17 cellular contexts compared by ENCODE assay signal in genomic region chr10:74916283-74916682, GRCh38.
"Had no signal": no experiment of that assay in that cellular context is flagged by ENCODE, and none has a peak within 500 bp of the region (broad histone marks: within the 10 kb centered on the region; RNA-seq: fewer than 3 reads in every experiment).

No MANE protein-coding gene starts in this region.

- H3K4me3 ChIP-seq: esophagus squamous epithelium, ovary, right lobe of liver, thoracic aorta, upper lobe of left lung had no signal

- DNase-seq: activated CD4-positive, alpha-beta T cell treated with anti-CD3 and anti-CD28 coated beads, Interleukin-2, amount 50 U/mL, for 4 hours; activated gamma-delta T cell; dermis blood vessel endothelial cell; effector memory CD4-positive, alpha-beta T cell; esophagus squamous epithelium; foreskin fibroblast; left cardiac atrium; mesenchymal stem cell; naive thymus-derived CD8-positive, alpha-beta T cell; ovary; right lobe of liver; stimulated activated CD4-positive, alpha-beta T cell treated with anti-CD3 and anti-CD28 coated beads, Interleukin-4, amount 100 ng/mL, for 4 hours; T-helper 2 cell; upper lobe of left lung had no signal

- H3K27ac ChIP-seq: esophagus squamous epithelium, ovary, right lobe of liver, thoracic aorta, upper lobe of left lung had no signal

- H3K9me3 ChIP-seq: ovary, right lobe of liver had no signal

- ATAC-seq: activated naive CD4-positive, alpha-beta T cell treated with anti-CD3 and anti-CD28 coated beads, Interleukin-2, amount 50 U/mL, for 72 hours; left cardiac atrium; naive thymus-derived CD8-positive, alpha-beta T cell; right lobe of liver; stimulated activated memory B cell treated with anti-CD40 and anti-IgM and Interleukin-4, amounts not matched to agents 10 μg/mL and 1 μg/mL and 100 μg/mL, for 72 hours had no signal

- H3K36me3 ChIP-seq: ovary, right lobe of liver, thoracic aorta, upper lobe of left lung had no signal

- H3K27me3 ChIP-seq: esophagus squamous epithelium, ovary, right lobe of liver, upper lobe of left lung had no signal
